ENCODE assay signal across 1 cellular context in genomic region chr4:121108557-121108956, GRCh38.
TF ChIP-seq lines count a peak whose summit lies in the region.

No MANE protein-coding gene starts in this region.

TF ChIP-seq in GM23338, 12 proteins besides CTCF, POLR2A, EP300 and RAD21 (continued from another document):
- no peak for TF ChIP-seq ZNF462 (CRISPR knock-in tag; IDR thresholded peaks at IDR 0.05)
- TF ChIP-seq POLR2AphosphoS5 (IDR thresholded peaks at IDR 0.05; ENCODE audit: low read depth): no peak
